Comparison of ENCODE assay signal across 20 cellular contexts in the genomic region with DNA sequence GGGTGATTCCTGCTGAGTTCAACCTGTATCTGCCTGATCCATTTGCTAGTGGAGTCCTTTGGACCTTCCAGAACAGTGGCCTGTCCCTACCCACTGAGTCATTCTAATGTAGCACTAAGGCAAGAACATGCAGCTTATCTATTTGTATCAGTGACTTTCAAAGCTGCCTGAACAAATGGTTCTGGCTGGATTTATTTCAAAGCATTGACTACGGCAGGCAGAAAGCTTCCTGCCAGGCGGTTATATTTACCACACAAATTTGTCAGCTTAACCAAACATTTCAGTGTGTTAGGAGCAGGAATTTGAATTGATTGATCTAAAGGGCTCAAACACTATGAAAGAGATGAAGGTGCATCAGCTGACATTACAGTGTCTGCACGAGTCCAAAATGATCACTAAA.
DNase-seq lines count a peak whose midpoint lies in the region; ATAC-seq, FAIRE-seq and TF ChIP-seq lines count a peak whose summit lies in the region.
"Had no signal": no experiment of that assay in that cellular context is flagged by ENCODE, and none has a peak within 500 bp of the region (broad histone marks: within the 10 kb centered on the region; RNA-seq: fewer than 3 reads in every experiment).

No MANE protein-coding gene starts in this region.

- BruUV-seq in HepG2 (replicated peaks; lab: Mats Ljungman, UMichigan): no TSS peak

- H3K4me2 ChIP-seq in HepG2 (ENCODE audit: low read depth, low read length): no peak overlapping the region
- H3K4me2 ChIP-seq: A549, BLaER1 had no signal

- no peaks in the 10 kb centered on the region for H3K9me3 Mint-ChIP-seq in type B pancreatic cell

- FAIRE-seq in HepG2 (lab: Jason Lieb, UNC): no peak
- FAIRE-seq: A549, H54 had no signal

- no peak for ATAC-seq in HepG2
- ATAC-seq: A549 had no signal

- H3K4me1 ChIP-seq in HepG2 (ENCODE audit: insufficient read depth, low read length): no peaks in the 10 kb centered on the region
- H3K4me1 ChIP-seq: A549 had no signal

- peaks cover 6% of the 10 kb centered on the region; the same call in 1 of the 2 replicates for H3K9me3 ChIP-seq in HepG2 (ENCODE audit: low read length)
- H3K9me3 ChIP-seq: A549, BLaER1 had no signal

- peak overlapping the region; percentile 19 for H3K27ac Mint-ChIP-seq in type B pancreatic cell
- H3K27ac Mint-ChIP-seq: CD14-positive monocyte; CD4-positive, alpha-beta memory T cell had no signal

- no peak overlapping the region for H2AFZ ChIP-seq in HepG2 (ENCODE audit: low read length)

- H3K4me3 Mint-ChIP-seq in type B pancreatic cell: no peak overlapping the region
- H3K4me3 Mint-ChIP-seq: CD14-positive monocyte; CD4-positive, alpha-beta memory T cell had no signal

- no peak for TF ChIP-seq RAD21 in HepG2 (CRISPR knock-in tag; IDR thresholded peaks at IDR 0.05)

- no peak overlapping the region for H3K9ac ChIP-seq in HepG2 (ENCODE audit: insufficient read depth, low read depth, low read length)
- H3K9ac ChIP-seq: BLaER1 had no signal

- H3K36me3 Mint-ChIP-seq in type B pancreatic cell: no peaks in the 10 kb centered on the region
- H3K36me3 Mint-ChIP-seq: CD14-positive monocyte; CD4-positive, alpha-beta memory T cell had no signal

- TF ChIP-seq EP300 in HepG2 (IDR thresholded peaks at IDR 0.05; ENCODE audit: low read depth in 2 of 2, low read length in 2 of 2): no peak
- TF ChIP-seq EP300 in HepG2 (CRISPR knock-in tag; IDR thresholded peaks at IDR 0.05; ENCODE audit: borderline replicate concordance): no peak

- H3K4me1 Mint-ChIP-seq in type B pancreatic cell (ENCODE audit: unreplicated experiment): no peaks in the 10 kb centered on the region
- H3K4me1 Mint-ChIP-seq: CD14-positive monocyte; CD4-positive, alpha-beta memory T cell had no signal

- TF ChIP-seq CTCF in HepG2 (CRISPR knock-in tag; IDR thresholded peaks at IDR 0.05) (no peak), type B pancreatic cell (conservative IDR thresholded peaks at IDR 0.05) (no peak)

- no peaks in the 10 kb centered on the region for H4K20me1 ChIP-seq in HepG2 (ENCODE audit: insufficient read depth, low read length)
- H4K20me1 ChIP-seq: BLaER1 had no signal

- intact Hi-C loops in HepG2 (cut with micrococcal nuclease; ENCODE audit: unreplicated experiment): no loop called here
- intact Hi-C loops in head of caudate nucleus (cut with DNase I): no loop called here

- in situ Hi-C loops in HepG2 (cut with HindIII; ENCODE audit: extremely low pct_ligation_motif_present, low pct_unique_long_range_greater_than_20kb): no loop called here

- no peak for TF ChIP-seq POLR2A in HepG2 (IDR thresholded peaks at IDR 0.05; ENCODE audit: insufficient read depth in 1 of 2, low read depth in 2 of 2, low read length in 2 of 2)

- no peaks in the 10 kb centered on the region for H3K36me3 ChIP-seq in HepG2 (replicated peaks in 1 of 2; ENCODE audit: control insufficient read depth in 1 of 2, insufficient read depth in 2 of 2, low read length in 2 of 2)
- H3K36me3 ChIP-seq: BLaER1 had no signal

- H3K27me3 ChIP-seq in HepG2 (ENCODE audit: control insufficient read depth in 1 of 2, insufficient read depth in 2 of 2, low read length in 2 of 2): no peaks in the 10 kb centered on the region
- H3K27me3 ChIP-seq: BLaER1 had no signal

- H3K79me2 ChIP-seq in HepG2 (ENCODE audit: insufficient read depth, low read length): no peaks in the 10 kb centered on the region

- 0% methylated on average over 3 of the region's 3 CpGs for WGBS in HepG2 (ENCODE audit: low lambda C conversion rate)

- no peak overlapping the region for H3K4me3 ChIP-seq in HepG2 (replicated peaks in 1 of 3; ENCODE audit: insufficient read depth in 1 of 3, low read depth in 2 of 3, low read length in 3 of 3)
- H3K4me3 ChIP-seq: A549, BLaER1 had no signal

- CTCF ChIA-PET in HepG2 (lab: Yijun Ruan, JAX; ENCODE audit: low intra/inter-chr PET ratio, low total read pairs): no interaction called here

- H3K27me3 Mint-ChIP-seq in type B pancreatic cell: peaks cover 4% of the 10 kb centered on the region
- H3K27me3 Mint-ChIP-seq: CD4-positive, alpha-beta memory T cell had no signal

- no peak overlapping the region for H3K27ac ChIP-seq in HepG2 (ENCODE audit: extremely low read length, insufficient read depth, low read length)
- H3K27ac ChIP-seq: 22Rv1, A549, BLaER1 had no signal

- DNase-seq in Ammon's horn (ENCODE audit: low spot score) (peak; percentile 24), OCI-M1 (lab: John Stamatoyannopoulos, UW) (peak; percentile 21), HepG2 (ENCODE audit: low spot score) (peak; percentile 4), type B pancreatic cell (ENCODE audit: extremely low spot score, unreplicated experiment) (no peak), NCI-H2227 treated with DMSO at 0.1 percent for 48 hours (lab: John Stamatoyannopoulos, UW) (no peak), head of caudate nucleus (no peak), SKM-1 (lab: John Stamatoyannopoulos, UW; ENCODE audit: unreplicated experiment) (no peak)
- DNase-seq: AML-193; Calu3; CD4-positive, alpha-beta memory T cell; DMS79 treated with DMSO at 0.1 percent for 48 hours; GF-D8; HCEC 1CT; IMR-90; KBM-7 had no signal

- POLR2A ChIA-PET in HepG2 (lab: Yijun Ruan, JAX): no interaction called here

TF ChIP-seq in HepG2, 621 proteins besides CTCF, POLR2A, EP300 and RAD21:
- TF ChIP-seq ZSCAN5A (CRISPR knock-in tag; IDR thresholded peaks at IDR 0.05; ENCODE audit: borderline replicate concordance): no peak
- TF ChIP-seq SP4 (CRISPR knock-in tag; IDR thresholded peaks at IDR 0.05): no peak
- TF ChIP-seq BRD4 (CRISPR knock-in tag; IDR thresholded peaks at IDR 0.05): no peak
- no peak for TF ChIP-seq JUN (CRISPR knock-in tag; IDR thresholded peaks at IDR 0.05)
- no peak for TF ChIP-seq ZNF326 (CRISPR knock-in tag; IDR thresholded peaks at IDR 0.05; ENCODE audit: borderline replicate concordance)
- TF ChIP-seq ZNF34 (CRISPR knock-in tag; IDR thresholded peaks at IDR 0.05; ENCODE audit: borderline replicate concordance): no peak
- TF ChIP-seq ZNF547 (CRISPR knock-in tag; IDR thresholded peaks at IDR 0.05): no peak
- TF ChIP-seq, protein P1, sequence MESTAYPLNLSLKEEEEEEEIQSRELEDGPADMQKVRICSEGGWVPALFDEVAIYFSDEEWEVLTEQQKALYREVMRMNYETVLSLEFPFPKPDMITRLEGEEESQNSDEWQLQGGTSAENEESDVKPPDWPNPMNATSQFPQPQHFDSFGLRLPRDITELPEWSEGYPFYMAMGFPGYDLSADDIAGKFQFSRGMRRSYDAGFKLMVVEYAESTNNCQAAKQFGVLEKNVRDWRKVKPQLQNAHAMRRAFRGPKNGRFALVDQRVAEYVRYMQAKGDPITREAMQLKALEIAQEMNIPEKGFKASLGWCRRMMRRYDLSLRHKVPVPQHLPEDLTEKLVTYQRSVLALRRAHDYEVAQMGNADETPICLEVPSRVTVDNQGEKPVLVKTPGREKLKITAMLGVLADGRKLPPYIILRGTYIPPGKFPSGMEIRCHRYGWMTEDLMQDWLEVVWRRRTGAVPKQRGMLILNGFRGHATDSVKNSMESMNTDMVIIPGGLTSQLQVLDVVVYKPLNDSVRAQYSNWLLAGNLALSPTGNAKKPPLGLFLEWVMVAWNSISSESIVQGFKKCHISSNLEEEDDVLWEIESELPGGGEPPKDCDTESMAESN (CRISPR knock-in tag; conservative IDR thresholded peaks at IDR 0.05): no peak
- TF ChIP-seq BHLHE40 (IDR thresholded peaks at IDR 0.05; ENCODE audit: low read length): no peak
- no peak for TF ChIP-seq HBP1 (CRISPR knock-in tag; IDR thresholded peaks at IDR 0.05; ENCODE audit: low read depth)
- TF ChIP-seq, protein P2, sequence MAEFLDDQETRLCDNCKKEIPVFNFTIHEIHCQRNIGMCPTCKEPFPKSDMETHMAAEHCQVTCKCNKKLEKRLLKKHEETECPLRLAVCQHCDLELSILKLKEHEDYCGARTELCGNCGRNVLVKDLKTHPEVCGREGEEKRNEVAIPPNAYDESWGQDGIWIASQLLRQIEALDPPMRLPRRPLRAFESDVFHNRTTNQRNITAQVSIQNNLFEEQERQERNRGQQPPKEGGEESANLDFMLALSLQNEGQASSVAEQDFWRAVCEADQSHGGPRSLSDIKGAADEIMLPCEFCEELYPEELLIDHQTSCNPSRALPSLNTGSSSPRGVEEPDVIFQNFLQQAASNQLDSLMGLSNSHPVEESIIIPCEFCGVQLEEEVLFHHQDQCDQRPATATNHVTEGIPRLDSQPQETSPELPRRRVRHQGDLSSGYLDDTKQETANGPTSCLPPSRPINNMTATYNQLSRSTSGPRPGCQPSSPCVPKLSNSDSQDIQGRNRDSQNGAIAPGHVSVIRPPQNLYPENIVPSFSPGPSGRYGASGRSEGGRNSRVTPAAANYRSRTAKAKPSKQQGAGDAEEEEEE (CRISPR knock-in tag; IDR thresholded peaks at IDR 0.05; ENCODE audit: borderline replicate concordance): no peak
- TF ChIP-seq SIX4 (CRISPR knock-in tag; IDR thresholded peaks at IDR 0.05): no peak
- no peak for TF ChIP-seq NKX3-1 (CRISPR knock-in tag; IDR thresholded peaks at IDR 0.05)

Comparison
In these comparisons a context has a peak if more than half of its experiments do, and no peak if none do; other contexts are left out.
1. DNase-seq: peak in Ammon's horn (single experiment), OCI-M1 (single experiment) and HepG2 (single experiment); none in type B pancreatic cell (single experiment), NCI-H2227 treated with DMSO at 0.1 percent for 48 hours (single experiment), head of caudate nucleus (0 of 42) and SKM-1 (single experiment).